In genomic region chr1:228989992-228990827, GRCh38 we compare ENCODE assay signal across 11 cellular contexts.
A peak's percentile ranks its signal among the peaks of the same experiment; 100 is the strongest.
DNase-seq lines count a peak whose midpoint lies in the region; ATAC-seq, FAIRE-seq and TF ChIP-seq lines count a peak whose summit lies in the region.
"Had no signal": no experiment of that assay in that cellular context is flagged by ENCODE, and none has a peak within 500 bp of the region (broad histone marks: within the 10 kb centered on the region; RNA-seq: fewer than 3 reads in every experiment).

No MANE protein-coding gene starts in this region.

- no peak for FAIRE-seq in GM12892 (lab: Jason Lieb, UNC)
- FAIRE-seq: colon had no signal

- no peak for TF ChIP-seq POLR2A in GM12892 (IDR thresholded peaks at IDR 0.05; ENCODE audit: low read depth, low read length)

- DNase-seq in AG10803 (ENCODE audit: low read depth) (peak; percentile 59), NCI-H2029 (lab: John Stamatoyannopoulos, UW) (peak; percentile 77), coronary artery (ENCODE audit: low spot score) (peak; percentile 83), mucosa of gallbladder (ENCODE audit: low spot score) (peak; percentile 69), GM12892 (ENCODE audit: insufficient read length) (no peak)
- DNase-seq in central memory CD4-positive, alpha-beta T cell, result no peak

- TF ChIP-seq CTCF in AG10803 (conservative IDR thresholded peaks at IDR 0.05; ENCODE audit: low read length) (no peak), coronary artery (IDR thresholded peaks at IDR 0.05) (no peak)

- peak overlapping the region; percentile 45 to 85 for H3K27ac ChIP-seq in coronary artery
- H3K27ac ChIP-seq: C4-2B, KMS-11 had no signal

- H3K4me3 ChIP-seq in AG10803 (ENCODE audit: low read length) (no peak overlapping the region), coronary artery (no peak overlapping the region)

- no peak for ATAC-seq in GM21390 (IDR thresholded peaks at IDR 0.05; ENCODE audit: unreplicated experiment)
- ATAC-seq in GM21381 (IDR thresholded peaks at IDR 0.05; ENCODE audit: unreplicated experiment), result no peak

Comparison
In these comparisons a context has a peak if more than half of its experiments do, and no peak if none do; other contexts are left out.
1. DNase-seq: peak in AG10803 (single experiment), NCI-H2029 (single experiment), coronary artery (single experiment) and mucosa of gallbladder (single experiment); none in central memory CD4-positive, alpha-beta T cell (single experiment) and GM12892 (single experiment).